ENCODE assay signal across 16 cellular contexts in the genomic region with DNA sequence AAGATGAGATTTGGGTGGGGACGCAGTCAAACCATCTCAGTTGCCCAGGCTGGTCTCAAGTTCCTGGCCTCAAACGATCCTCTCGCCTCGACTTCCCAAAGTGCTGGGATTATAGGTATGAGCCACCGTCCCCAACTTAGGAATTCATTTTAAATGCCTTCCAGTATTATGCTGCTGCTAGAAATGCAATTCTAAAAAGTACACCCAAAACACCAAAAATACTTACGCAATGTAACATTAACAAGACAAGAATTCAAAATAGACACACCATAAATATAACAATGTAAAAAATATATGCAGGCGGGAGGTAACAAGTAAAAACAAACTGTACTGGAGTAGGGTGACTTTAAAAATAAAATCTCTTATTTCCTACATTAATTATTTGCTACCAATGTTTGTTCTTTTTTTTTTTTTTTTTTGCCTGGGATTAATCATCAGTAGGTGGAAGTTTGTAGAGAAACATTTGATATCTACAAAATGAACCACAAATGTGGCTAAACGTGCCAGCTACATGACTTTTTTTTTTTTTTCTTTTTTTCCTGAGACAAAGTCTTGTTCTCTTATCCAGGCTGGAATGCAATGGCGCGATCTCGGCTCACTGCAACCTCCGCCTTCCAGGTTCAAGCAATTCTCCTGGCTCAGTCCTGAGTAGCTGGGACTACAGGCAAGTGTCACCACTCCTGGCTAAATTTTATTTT. TPM values are rescaled to one million over a fixed set of nuclear protein-coding genes. Genes with fewer than 3 reads are reported as not detected.
DNase-seq lines count a peak whose midpoint lies in the region; ATAC-seq and TF ChIP-seq lines count a peak whose summit lies in the region.
"Had no signal": no experiment of that assay in that cellular context is flagged by ENCODE, and none has a peak within 500 bp of the region (broad histone marks: within the 10 kb centered on the region; RNA-seq: fewer than 3 reads in every experiment).

No MANE protein-coding gene starts in this region.

- H3K56ac ChIP-seq in IMR-90 (ENCODE audit: extremely low read depth, insufficient read depth, low read length): no peak overlapping the region

- no peak overlapping the region for H4K5ac ChIP-seq in IMR-90 (ENCODE audit: low read depth, low read length)

- H3K18ac ChIP-seq in IMR-90 (ENCODE audit: low read depth, low read length): no peak overlapping the region

- BruUV-seq in IMR-90 (replicated peaks; lab: Mats Ljungman, UMichigan): no TSS peak

- no peaks in the 10 kb centered on the region for H3K4me1 Mint-ChIP-seq in memory B cell

- CTCF ChIA-PET in IMR-90 (lab: Yijun Ruan, JAX): no interaction called here

- peaks cover 3% of the 10 kb centered on the region; the same call in 1 of the 2 replicates for H3K4me1 ChIP-seq in IMR-90 (ENCODE audit: control insufficient read depth, insufficient read depth, low read length)
- H3K4me1 ChIP-seq: BLaER1 had no signal

- no peak for TF ChIP-seq POLR2A in IMR-90 (IDR thresholded peaks at IDR 0.05; ENCODE audit: low read depth, low read length)

- H3K27ac Mint-ChIP-seq in memory B cell: peak overlapping the region; percentile 50
- H3K27ac Mint-ChIP-seq: CD8-positive, alpha-beta memory T cell; HFFc6 had no signal

- peaks cover 2% of the 10 kb centered on the region; the same call in 1 of the 2 replicates for H3K36me3 ChIP-seq in IMR-90 (ENCODE audit: control insufficient read depth, insufficient read depth, low read length)

- no peak overlapping the region for H2BK20ac ChIP-seq in IMR-90 (ENCODE audit: low read depth, low read length)

- no peaks in the 10 kb centered on the region for H3K27me3 ChIP-seq in IMR-90 (ENCODE audit: control insufficient read depth, insufficient read depth, low read length)
- H3K27me3 ChIP-seq: BLaER1 had no signal

- H3K23ac ChIP-seq in IMR-90 (ENCODE audit: low read depth, low read length): no peak overlapping the region

- peaks cover 3% of the 10 kb centered on the region; the same call in 1 of the 2 replicates for H3K9me1 ChIP-seq in IMR-90 (ENCODE audit: insufficient read depth, low read length)

- H2AK5ac ChIP-seq in IMR-90 (ENCODE audit: low read depth, low read length): no peak overlapping the region

- H3K27me3 Mint-ChIP-seq in memory B cell: no peaks in the 10 kb centered on the region
- H3K27me3 Mint-ChIP-seq: CD8-positive, alpha-beta memory T cell had no signal

- no peak overlapping the region for H3K27ac ChIP-seq in IMR-90 (ENCODE audit: insufficient read depth, low read length)
- H3K27ac ChIP-seq: BLaER1 had no signal

- dilution Hi-C loops in IMR-90 (cut with HindIII; ENCODE audit: low sequenced_read_pairs, unreplicated experiment): no loop called here

- H2BK15ac ChIP-seq in IMR-90 (ENCODE audit: low read depth, low read length): no peak overlapping the region

- no peaks in the 10 kb centered on the region for H3K9me3 Mint-ChIP-seq in memory B cell
- H3K9me3 Mint-ChIP-seq: CD8-positive, alpha-beta memory T cell; HFFc6 had no signal

- H3K79me1 ChIP-seq in IMR-90 (ENCODE audit: low read depth in 1 of 2, low read length in 2 of 2): no peaks in the 10 kb centered on the region

- H3K4me3 ChIP-seq in IMR-90 (ENCODE audit: insufficient read depth, low read depth, low read length): no peak overlapping the region
- H3K4me3 ChIP-seq: BLaER1 had no signal

- H2BK5ac ChIP-seq in IMR-90 (ENCODE audit: low read depth, low read length, poor library complexity, severe bottlenecking): no peak overlapping the region

- H3K4ac ChIP-seq in IMR-90 (ENCODE audit: low read depth, low read length): no peak overlapping the region

- in situ Hi-C loops in IMR-90 (cut with MboI; ENCODE audit: low sequenced_read_pairs): loop anchor here (5.0 kb wide), 1 partner anchor 272 kb away; no protein-coding TSS in a partner anchor

- intact Hi-C loops in IMR-90 (cut with micrococcal nuclease): loop anchor here (10.0 kb wide), 1 partner anchor 695 kb away; no protein-coding TSS in a partner anchor

- TF ChIP-seq RAD21 in IMR-90 (IDR thresholded peaks at IDR 0.05; ENCODE audit: low read length): no peak

- peaks cover 9% of the 10 kb centered on the region for H3K36me3 Mint-ChIP-seq in memory B cell

- H4K91ac ChIP-seq in IMR-90 (ENCODE audit: insufficient read depth, low read depth, low read length): no peak overlapping the region

- ATAC-seq in IMR-90 (ENCODE audit: low read depth) (peak; percentile 28), memory B cell (ENCODE audit: low read depth) (no peak), GM21528 (IDR thresholded peaks at IDR 0.05; ENCODE audit: low FRiP score, unreplicated experiment) (no peak), HG03457 (IDR thresholded peaks at IDR 0.05; ENCODE audit: unreplicated experiment) (no peak)

- no CpG with 5 or more reads among the region's 12 CpGs for WGBS in IMR-90 (ENCODE audit: extremely low coverage in 2 of 2, insufficient read length in 1 of 2), 2 experiments

- no peak for TF ChIP-seq CTCF in IMR-90 (conservative IDR thresholded peaks at IDR 0.05; ENCODE audit: low read depth, low read length)

- no peak overlapping the region for H4K8ac ChIP-seq in IMR-90 (ENCODE audit: low read depth in 2 of 2, low read length in 2 of 2)

- H4K20me1 ChIP-seq in IMR-90 (ENCODE audit: insufficient read depth, low read length): no peaks in the 10 kb centered on the region
- H4K20me1 ChIP-seq: BLaER1 had no signal

- no peak overlapping the region for H3K14ac ChIP-seq in IMR-90 (replicated peaks; ENCODE audit: low read depth, low read length)

- no peaks in the 10 kb centered on the region for H3K9me3 ChIP-seq in IMR-90 (ENCODE audit: control insufficient read depth, insufficient read depth, low read length)
- H3K9me3 ChIP-seq: BLaER1, Caco-2 had no signal

- H3K9ac ChIP-seq in IMR-90 (ENCODE audit: low read depth, low read length): no peak overlapping the region
- H3K9ac ChIP-seq: BLaER1 had no signal

- no peak overlapping the region for H3K4me3 Mint-ChIP-seq in memory B cell
- H3K4me3 Mint-ChIP-seq: CD8-positive, alpha-beta memory T cell; HFFc6 had no signal

- no peak for DNase-seq in IMR-90
- DNase-seq in astrocyte of the hippocampus (ENCODE audit: low read depth, low spot score): peak; percentile 12
- DNase-seq in fibroblast of gingiva (ENCODE audit: low read depth): peak; percentile 53
- DNase-seq in memory B cell (ENCODE audit: low spot score in 2 of 2): no peak
- no peak for DNase-seq in NCI-H446 (lab: John Stamatoyannopoulos, UW)
- DNase-seq: 8988T; AML-193; Caco-2; CD8-positive, alpha-beta memory T cell; DND-41; GDM1; HCEC 1CT; HFFc6 had no signal

- no peak overlapping the region for H3K4me2 ChIP-seq in IMR-90 (ENCODE audit: low read depth, low read length)
- H3K4me2 ChIP-seq: BLaER1 had no signal

- POLR2A ChIA-PET in IMR-90 (lab: Charles Lee; ENCODE audit: unreplicated experiment): no interaction called here

- H2AK9ac ChIP-seq in IMR-90 (replicated peaks; ENCODE audit: low read depth, low read length, poor library complexity): no peak overlapping the region

- no peak overlapping the region for H2AFZ ChIP-seq in IMR-90 (replicated peaks; ENCODE audit: low read length, poor library complexity)

- no peak overlapping the region for H2BK120ac ChIP-seq in IMR-90 (ENCODE audit: low read depth, low read length)

TF ChIP-seq in IMR-90, 13 proteins besides CTCF, POLR2A, EP300 and RAD21:
- no peak for TF ChIP-seq CHD1 (IDR thresholded peaks at IDR 0.05; ENCODE audit: low read depth, low read length)
- TF ChIP-seq CEBPB (IDR thresholded peaks at IDR 0.05; ENCODE audit: low read depth, low read length): peak; percentile 52
- peak; percentile 78; the same call in 1 of the 2 replicates for TF ChIP-seq BHLHE40 (IDR thresholded peaks at IDR 0.05; ENCODE audit: low read depth, low read length)

RNA-seq across cellular contexts. Expression of a gene that starts 56.8 kb away (rescaled TPM):
- 17.8 and 18.1 TPM in 2 replicates for total RNA-seq in IMR-90 (2012; rRNA removed)
- polyA plus RNA-seq in IMR-90 (2012; rRNA removed): 11.9 and 12.7 TPM in 2 replicates
- 3.6 and 6.2 TPM in 2 replicates for polyA plus RNA-seq in IMR-90 (2012; cell fraction: cytosol; rRNA removed)
- polyA plus RNA-seq in IMR-90 (2012; cell fraction: nucleus; rRNA removed; ENCODE audit: low replicate concordance): 5.2 and 30.7 TPM in 2 replicates

Comparison
In these comparisons a context has a peak if more than half of its experiments do, and no peak if none do; other contexts are left out.
1. DNase-seq: peak in astrocyte of the hippocampus (single experiment) and fibroblast of gingiva (single experiment); none in IMR-90 (single experiment), memory B cell (0 of 2) and NCI-H446 (0 of 2).